1 cellular context compared by ENCODE assay signal in the genomic region with DNA sequence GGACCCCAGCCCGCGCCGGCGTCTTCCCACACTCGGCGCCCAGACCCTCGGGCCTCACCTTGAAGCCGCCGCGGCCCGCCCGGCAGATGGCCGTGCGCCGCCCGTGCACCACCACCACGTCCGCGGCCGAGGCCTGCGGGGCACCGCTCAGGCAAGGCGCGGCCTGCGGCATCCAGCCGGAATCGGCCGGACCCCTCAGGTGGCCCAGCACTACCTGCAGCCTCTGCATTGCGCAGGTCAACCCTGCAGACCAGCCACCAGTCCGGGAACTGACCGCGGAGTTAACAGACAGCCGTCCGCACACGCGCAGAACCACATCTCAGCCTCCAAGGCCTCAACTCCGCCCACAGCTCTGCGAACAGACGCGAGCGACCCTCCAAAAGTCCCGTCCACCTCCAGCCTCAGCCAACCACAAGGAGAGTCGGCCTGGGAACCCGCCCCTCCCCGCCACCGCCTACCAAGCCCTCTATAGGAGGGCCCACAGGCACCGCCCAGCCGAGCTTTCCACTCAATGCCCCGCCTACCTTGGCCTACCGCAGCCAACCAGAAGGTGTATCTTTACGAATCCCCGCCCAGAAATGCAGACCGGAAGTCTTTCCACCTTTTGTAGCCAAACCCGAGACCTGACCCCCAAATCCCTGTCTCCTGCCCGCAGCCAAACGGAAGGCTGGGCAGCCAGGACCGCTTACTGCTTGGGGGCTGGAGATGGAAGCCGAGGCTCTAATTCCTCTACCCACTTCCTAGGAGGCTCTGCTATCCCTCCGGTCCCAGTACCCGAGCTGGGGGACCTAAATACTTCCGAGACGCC.
TF ChIP-seq lines count a peak whose summit lies in the region.

A gene with protein sequence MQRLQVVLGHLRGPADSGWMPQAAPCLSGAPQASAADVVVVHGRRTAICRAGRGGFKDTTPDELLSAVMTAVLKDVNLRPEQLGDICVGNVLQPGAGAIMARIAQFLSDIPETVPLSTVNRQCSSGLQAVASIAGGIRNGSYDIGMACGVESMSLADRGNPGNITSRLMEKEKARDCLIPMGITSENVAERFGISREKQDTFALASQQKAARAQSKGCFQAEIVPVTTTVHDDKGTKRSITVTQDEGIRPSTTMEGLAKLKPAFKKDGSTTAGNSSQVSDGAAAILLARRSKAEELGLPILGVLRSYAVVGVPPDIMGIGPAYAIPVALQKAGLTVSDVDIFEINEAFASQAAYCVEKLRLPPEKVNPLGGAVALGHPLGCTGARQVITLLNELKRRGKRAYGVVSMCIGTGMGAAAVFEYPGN (minus strand): TSS at position 321 of the 808 bp plus-strand sequence. CDS start 92 bp downstream, at position 229.

TF ChIP-seq in K562, 482 proteins besides CTCF, POLR2A, EP300 and RAD21 (continued from another document and continues in another):
- TF ChIP-seq KLF13 (tag; IDR thresholded peaks at IDR 0.05; ENCODE audit: borderline replicate concordance, low read depth): 0 out of 2 replicates have a peak, but pooled peaks have one; percentile 50
- TF ChIP-seq NFE2L1 (tag; IDR thresholded peaks at IDR 0.05; ENCODE audit: borderline replicate concordance, low read depth): no peak
- peak; percentile 80 for TF ChIP-seq L3MBTL2 (IDR thresholded peaks at IDR 0.05)
- TF ChIP-seq, protein P1, sequence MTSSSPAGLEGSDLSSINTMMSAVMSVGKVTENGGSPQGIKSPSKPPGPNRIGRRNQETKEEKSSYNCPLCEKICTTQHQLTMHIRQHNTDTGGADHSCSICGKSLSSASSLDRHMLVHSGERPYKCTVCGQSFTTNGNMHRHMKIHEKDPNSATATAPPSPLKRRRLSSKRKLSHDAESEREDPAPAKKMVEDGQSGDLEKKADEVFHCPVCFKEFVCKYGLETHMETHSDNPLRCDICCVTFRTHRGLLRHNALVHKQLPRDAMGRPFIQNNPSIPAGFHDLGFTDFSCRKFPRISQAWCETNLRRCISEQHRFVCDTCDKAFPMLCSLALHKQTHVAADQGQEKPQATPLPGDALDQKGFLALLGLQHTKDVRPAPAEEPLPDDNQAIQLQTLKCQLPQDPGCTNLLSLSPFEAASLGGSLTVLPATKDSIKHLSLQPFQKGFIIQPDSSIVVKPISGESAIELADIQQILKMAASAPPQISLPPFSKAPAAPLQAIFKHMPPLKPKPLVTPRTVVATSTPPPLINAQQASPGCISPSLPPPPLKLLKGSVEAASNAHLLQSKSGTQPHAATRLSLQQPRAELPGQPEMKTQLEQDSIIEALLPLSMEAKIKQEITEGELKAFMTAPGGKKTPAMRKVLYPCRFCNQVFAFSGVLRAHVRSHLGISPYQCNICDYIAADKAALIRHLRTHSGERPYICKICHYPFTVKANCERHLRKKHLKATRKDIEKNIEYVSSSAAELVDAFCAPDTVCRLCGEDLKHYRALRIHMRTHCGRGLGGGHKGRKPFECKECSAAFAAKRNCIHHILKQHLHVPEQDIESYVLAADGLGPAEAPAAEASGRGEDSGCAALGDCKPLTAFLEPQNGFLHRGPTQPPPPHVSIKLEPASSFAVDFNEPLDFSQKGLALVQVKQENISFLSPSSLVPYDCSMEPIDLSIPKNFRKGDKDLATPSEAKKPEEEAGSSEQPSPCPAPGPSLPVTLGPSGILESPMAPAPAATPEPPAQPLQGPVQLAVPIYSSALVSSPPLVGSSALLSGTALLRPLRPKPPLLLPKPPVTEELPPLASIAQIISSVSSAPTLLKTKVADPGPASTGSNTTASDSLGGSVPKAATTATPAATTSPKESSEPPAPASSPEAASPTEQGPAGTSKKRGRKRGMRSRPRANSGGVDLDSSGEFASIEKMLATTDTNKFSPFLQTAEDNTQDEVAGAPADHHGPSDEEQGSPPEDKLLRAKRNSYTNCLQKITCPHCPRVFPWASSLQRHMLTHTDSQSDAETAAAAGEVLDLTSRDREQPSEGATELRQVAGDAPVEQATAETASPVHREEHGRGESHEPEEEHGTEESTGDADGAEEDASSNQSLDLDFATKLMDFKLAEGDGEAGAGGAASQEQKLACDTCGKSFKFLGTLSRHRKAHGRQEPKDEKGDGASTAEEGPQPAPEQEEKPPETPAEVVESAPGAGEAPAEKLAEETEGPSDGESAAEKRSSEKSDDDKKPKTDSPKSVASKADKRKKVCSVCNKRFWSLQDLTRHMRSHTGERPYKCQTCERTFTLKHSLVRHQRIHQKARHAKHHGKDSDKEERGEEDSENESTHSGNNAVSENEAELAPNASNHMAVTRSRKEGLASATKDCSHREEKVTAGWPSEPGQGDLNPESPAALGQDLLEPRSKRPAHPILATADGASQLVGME (CRISPR knock-in tag; IDR thresholded peaks at IDR 0.05): peak; percentile 64; the same call in 1 of the 2 replicates
- peak; percentile 60 for TF ChIP-seq MEIS2 (IDR thresholded peaks at IDR 0.05; ENCODE audit: partially characterized antibody)
- TF ChIP-seq CREM (IDR thresholded peaks at IDR 0.05; ENCODE audit: low read depth): peak; percentile 59
- peak; percentile 92 for TF ChIP-seq POLR2AphosphoS5 (IDR thresholded peaks at IDR 0.05; ENCODE audit: control insufficient read depth, insufficient read depth, low read depth, low read length)
- TF ChIP-seq XRCC5 (IDR thresholded peaks at IDR 0.05; ENCODE audit: low read depth, low read length): peak; percentile 52; the same call in 1 of the 2 replicates
- peak; percentile 89; the same call in 1 of the 2 replicates for TF ChIP-seq ZBTB1 (CRISPR knock-in tag; IDR thresholded peaks at IDR 0.05; ENCODE audit: borderline replicate concordance, low read depth)
- TF ChIP-seq NBN (IDR thresholded peaks at IDR 0.05; ENCODE audit: low read depth): 0 out of 2 replicates have a peak, but pooled peaks have one; percentile 21
- TF ChIP-seq, protein P2, sequence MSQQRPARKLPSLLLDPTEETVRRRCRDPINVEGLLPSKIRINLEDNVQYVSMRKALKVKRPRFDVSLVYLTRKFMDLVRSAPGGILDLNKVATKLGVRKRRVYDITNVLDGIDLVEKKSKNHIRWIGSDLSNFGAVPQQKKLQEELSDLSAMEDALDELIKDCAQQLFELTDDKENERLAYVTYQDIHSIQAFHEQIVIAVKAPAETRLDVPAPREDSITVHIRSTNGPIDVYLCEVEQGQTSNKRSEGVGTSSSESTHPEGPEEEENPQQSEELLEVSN (IDR thresholded peaks at IDR 0.05; ENCODE audit: borderline replicate concordance in 1 of 2, extremely low read depth in 1 of 2, insufficient read depth in 1 of 2, insufficient read length in 1 of 2, low read depth in 1 of 2, low read length in 1 of 2, poor library complexity in 1 of 2, severe bottlenecking in 1 of 2): peak; percentile 51 to 80
- peak; percentile 94 for TF ChIP-seq ARID4B (CRISPR knock-in tag; IDR thresholded peaks at IDR 0.05)
- TF ChIP-seq, protein P3, sequence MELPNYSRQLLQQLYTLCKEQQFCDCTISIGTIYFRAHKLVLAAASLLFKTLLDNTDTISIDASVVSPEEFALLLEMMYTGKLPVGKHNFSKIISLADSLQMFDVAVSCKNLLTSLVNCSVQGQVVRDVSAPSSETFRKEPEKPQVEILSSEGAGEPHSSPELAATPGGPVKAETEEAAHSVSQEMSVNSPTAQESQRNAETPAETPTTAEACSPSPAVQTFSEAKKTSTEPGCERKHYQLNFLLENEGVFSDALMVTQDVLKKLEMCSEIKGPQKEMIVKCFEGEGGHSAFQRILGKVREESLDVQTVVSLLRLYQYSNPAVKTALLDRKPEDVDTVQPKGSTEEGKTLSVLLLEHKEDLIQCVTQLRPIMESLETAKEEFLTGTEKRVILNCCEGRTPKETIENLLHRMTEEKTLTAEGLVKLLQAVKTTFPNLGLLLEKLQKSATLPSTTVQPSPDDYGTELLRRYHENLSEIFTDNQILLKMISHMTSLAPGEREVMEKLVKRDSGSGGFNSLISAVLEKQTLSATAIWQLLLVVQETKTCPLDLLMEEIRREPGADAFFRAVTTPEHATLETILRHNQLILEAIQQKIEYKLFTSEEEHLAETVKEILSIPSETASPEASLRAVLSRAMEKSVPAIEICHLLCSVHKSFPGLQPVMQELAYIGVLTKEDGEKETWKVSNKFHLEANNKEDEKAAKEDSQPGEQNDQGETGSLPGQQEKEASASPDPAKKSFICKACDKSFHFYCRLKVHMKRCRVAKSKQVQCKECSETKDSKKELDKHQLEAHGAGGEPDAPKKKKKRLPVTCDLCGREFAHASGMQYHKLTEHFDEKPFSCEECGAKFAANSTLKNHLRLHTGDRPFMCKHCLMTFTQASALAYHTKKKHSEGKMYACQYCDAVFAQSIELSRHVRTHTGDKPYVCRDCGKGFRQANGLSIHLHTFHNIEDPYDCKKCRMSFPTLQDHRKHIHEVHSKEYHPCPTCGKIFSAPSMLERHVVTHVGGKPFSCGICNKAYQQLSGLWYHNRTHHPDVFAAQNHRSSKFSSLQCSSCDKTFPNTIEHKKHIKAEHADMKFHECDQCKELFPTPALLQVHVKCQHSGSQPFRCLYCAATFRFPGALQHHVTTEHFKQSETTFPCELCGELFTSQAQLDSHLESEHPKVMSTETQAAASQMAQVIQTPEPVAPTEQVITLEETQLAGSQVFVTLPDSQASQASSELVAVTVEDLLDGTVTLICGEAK (IDR thresholded peaks at IDR 0.05): peak; percentile 60
- TF ChIP-seq, protein P3 (CRISPR knock-in tag; IDR thresholded peaks at IDR 0.05): no peak
- peak; percentile 87 for TF ChIP-seq RBBP5 (IDR thresholded peaks at IDR 0.05; ENCODE audit: borderline replicate concordance, insufficient read depth, low read length, poor library complexity, severe bottlenecking)
- no peak for TF ChIP-seq HDAC6 (IDR thresholded peaks at IDR 0.05; ENCODE audit: low read depth, low read length)
- TF ChIP-seq, protein P4, sequence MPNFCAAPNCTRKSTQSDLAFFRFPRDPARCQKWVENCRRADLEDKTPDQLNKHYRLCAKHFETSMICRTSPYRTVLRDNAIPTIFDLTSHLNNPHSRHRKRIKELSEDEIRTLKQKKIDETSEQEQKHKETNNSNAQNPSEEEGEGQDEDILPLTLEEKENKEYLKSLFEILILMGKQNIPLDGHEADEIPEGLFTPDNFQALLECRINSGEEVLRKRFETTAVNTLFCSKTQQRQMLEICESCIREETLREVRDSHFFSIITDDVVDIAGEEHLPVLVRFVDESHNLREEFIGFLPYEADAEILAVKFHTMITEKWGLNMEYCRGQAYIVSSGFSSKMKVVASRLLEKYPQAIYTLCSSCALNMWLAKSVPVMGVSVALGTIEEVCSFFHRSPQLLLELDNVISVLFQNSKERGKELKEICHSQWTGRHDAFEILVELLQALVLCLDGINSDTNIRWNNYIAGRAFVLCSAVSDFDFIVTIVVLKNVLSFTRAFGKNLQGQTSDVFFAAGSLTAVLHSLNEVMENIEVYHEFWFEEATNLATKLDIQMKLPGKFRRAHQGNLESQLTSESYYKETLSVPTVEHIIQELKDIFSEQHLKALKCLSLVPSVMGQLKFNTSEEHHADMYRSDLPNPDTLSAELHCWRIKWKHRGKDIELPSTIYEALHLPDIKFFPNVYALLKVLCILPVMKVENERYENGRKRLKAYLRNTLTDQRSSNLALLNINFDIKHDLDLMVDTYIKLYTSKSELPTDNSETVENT (CRISPR knock-in tag; IDR thresholded peaks at IDR 0.05): peak; percentile 72; the same call in 1 of the 2 replicates
- 0 out of 2 replicates have a peak, but pooled peaks have one; percentile 70 for TF ChIP-seq ZNF76 (CRISPR knock-in tag; IDR thresholded peaks at IDR 0.05; ENCODE audit: borderline replicate concordance)
